7 cellular contexts compared by ENCODE assay signal in the genomic region with DNA sequence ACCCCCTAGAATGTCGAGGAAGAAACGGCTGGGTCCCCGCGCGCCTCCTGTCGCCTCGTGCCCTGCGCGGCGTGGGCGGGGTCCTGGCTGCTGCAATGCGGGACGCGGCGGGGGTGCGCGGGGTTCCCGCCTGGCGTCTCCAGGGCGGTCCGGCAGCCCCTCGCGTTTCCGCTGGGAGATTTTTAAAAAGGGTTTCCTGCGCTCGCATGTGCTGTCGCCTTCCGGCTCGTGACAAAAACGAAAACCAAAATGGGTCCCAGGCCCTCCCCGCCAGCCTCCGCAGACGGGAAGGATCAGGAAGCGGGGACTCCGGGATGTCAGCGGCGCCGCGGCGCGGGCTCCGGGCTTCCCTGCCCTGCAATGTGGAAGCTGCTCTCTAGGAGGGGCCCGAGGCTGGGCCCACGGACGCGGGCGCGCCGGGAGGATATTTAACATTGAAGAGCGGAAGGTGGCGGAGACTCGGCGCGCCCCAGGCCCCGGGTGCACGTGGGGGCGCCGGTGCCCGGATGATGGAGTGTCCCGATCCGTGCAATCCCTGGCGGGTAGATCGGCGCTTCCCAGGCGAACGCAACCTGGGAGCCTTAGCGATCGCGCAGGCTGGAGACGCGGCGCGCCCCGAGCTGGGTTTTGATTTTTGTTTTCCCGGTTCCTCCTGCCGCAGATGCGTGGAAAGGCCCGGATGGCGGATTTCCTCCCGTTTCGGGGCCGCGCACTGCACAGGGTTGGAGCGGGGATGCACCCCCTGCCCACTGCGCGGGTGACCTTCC. TPM values are rescaled to one million over a fixed set of nuclear protein-coding genes. Genes with fewer than 3 reads are reported as not detected.
DNase-seq lines count a peak whose midpoint lies in the region; ATAC-seq and FAIRE-seq lines count a peak whose summit lies in the region.

No MANE protein-coding gene starts in this region.

- peak; percentile 37 for ATAC-seq in HG02623 (IDR thresholded peaks at IDR 0.05; ENCODE audit: unreplicated experiment)
- peak; percentile 60 for ATAC-seq in activated CD8-positive, alpha-beta T cell treated with anti-CD3 and anti-CD28 coated beads, Interleukin-2, amount 10 ng/mL, durations not matched to agents 7 days and 5 days

- H3K9me3 Mint-ChIP-seq in activated CD8-positive, alpha-beta T cell treated with anti-CD3 and anti-CD28 coated beads, Interleukin-2, amount 10 ng/mL, durations not matched to agents 7 days and 5 days (ENCODE audit: insufficient read depth) = no peaks in the 10 kb centered on the region

- H3K27ac Mint-ChIP-seq in activated CD8-positive, alpha-beta T cell treated with anti-CD3 and anti-CD28 coated beads, Interleukin-2, amount 10 ng/mL, durations not matched to agents 7 days and 5 days = peak overlapping the region; percentile 90

- H3K36me3 ChIP-seq in mesodermal cell (ENCODE audit: control insufficient read depth, insufficient read depth, low read length) = peaks cover 48% of the 10 kb centered on the region

- no peaks in the 10 kb centered on the region for H3K9me3 ChIP-seq in mesodermal cell (ENCODE audit: control insufficient read depth, low read length)

- POLR2A ChIA-PET in activated CD8-positive, alpha-beta T cell treated with anti-CD3 and anti-CD28 coated beads, Interleukin-2, amount 10 ng/mL, durations not matched to agents 7 days and 5 days (lab: Charles Lee) = interaction anchor here (0.6 to 1.4 kb wide), 3 partner anchors 9 to 105 kb away, joined by 3 to 6 read pairs (median 3); partner anchors contain the start of gene PITRM1

- 0% methylated on average over 66 to 77 of the region's 86 CpGs for WGBS in mesodermal cell (ENCODE audit: insufficient coverage in 2 of 2), 2 experiments

- peaks cover 9% of the 10 kb centered on the region for H3K27me3 Mint-ChIP-seq in activated CD8-positive, alpha-beta T cell treated with anti-CD3 and anti-CD28 coated beads, Interleukin-2, amount 10 ng/mL, durations not matched to agents 7 days and 5 days (ENCODE audit: low read depth)

- CTCF ChIA-PET in activated CD8-positive, alpha-beta T cell treated with anti-CD3 and anti-CD28 coated beads, Interleukin-2, amount 10 ng/mL, durations not matched to agents 7 days and 5 days (lab: Charles Lee) = interaction anchor here (1.4 kb wide), 1 partner anchor 22 kb away, joined by 5 read pairs; no protein-coding TSS in a partner anchor

- peak; percentile 71 for FAIRE-seq in GM18507 (lab: Jason Lieb, UNC)

- peaks cover 42% of the 10 kb centered on the region for H3K4me1 Mint-ChIP-seq in activated CD8-positive, alpha-beta T cell treated with anti-CD3 and anti-CD28 coated beads, Interleukin-2, amount 10 ng/mL, durations not matched to agents 7 days and 5 days (ENCODE audit: low read depth)

- DNase-seq in GM18507 (ENCODE audit: extremely low spot score, insufficient read length, low read depth) = peak; percentile 38
- peak; percentile 15 for DNase-seq in NCI-H2029 treated with DMSO at 0.1 percent for 48 hours (lab: John Stamatoyannopoulos, UW)
- DNase-seq in activated CD8-positive, alpha-beta T cell treated with anti-CD3 and anti-CD28 coated beads, Interleukin-2, amount 10 ng/mL, durations not matched to agents 7 days and 5 days = peak; percentile 77
- DNase-seq in effector CD8-positive, alpha-beta T cell (lab: John Stamatoyannopoulos, UW) = peak; percentile 25
- peak; percentile 56 for DNase-seq in stimulated activated CD8-positive, alpha-beta memory T cell treated with anti-CD3 and anti-CD28 coated beads, Interleukin-15, amount 100 ng/mL, for 48 hours (ENCODE audit: low read depth in 2 of 2)

- H3K4me3 Mint-ChIP-seq in activated CD8-positive, alpha-beta T cell treated with anti-CD3 and anti-CD28 coated beads, Interleukin-2, amount 10 ng/mL, durations not matched to agents 7 days and 5 days = peak overlapping the region; percentile 91

- peaks cover 41% of the 10 kb centered on the region for H3K36me3 Mint-ChIP-seq in activated CD8-positive, alpha-beta T cell treated with anti-CD3 and anti-CD28 coated beads, Interleukin-2, amount 10 ng/mL, durations not matched to agents 7 days and 5 days (ENCODE audit: low read depth)

- peak overlapping the region; percentile 99 for H3K4me3 ChIP-seq in mesodermal cell (ENCODE audit: extremely low read depth, insufficient read depth, low read length, poor library complexity, severe bottlenecking)

- peak overlapping the region; percentile 16 for H3K27ac ChIP-seq in mesodermal cell (ENCODE audit: low read depth, low read length, severe bottlenecking)

- peaks cover 26% of the 10 kb centered on the region for H3K4me1 ChIP-seq in mesodermal cell (ENCODE audit: control insufficient read depth, insufficient read depth, low read length, poor library complexity, severe bottlenecking)

RNA-seq across cellular contexts. Expression of gene PFKP, which starts 1.0 kb away (rescaled TPM):
- 100 to 1,000 TPM; 220 to 233 TPM for total RNA-seq in activated CD8-positive, alpha-beta T cell treated with anti-CD3 and anti-CD28 coated beads, Interleukin-2, amount 10 ng/mL, durations not matched to agents 7 days and 5 days
- 338 TPM for polyA plus RNA-seq in mesodermal cell (2013, experiment 1 of 2)
- polyA plus RNA-seq in mesodermal cell (2013, experiment 2 of 2) = 311 TPM

Comparison
In these comparisons a context has a peak if more than half of its experiments do, and no peak if none do; other contexts are left out.
1. Peak in every context shown above with its lines: DNase-seq, ATAC-seq, H3K4me3 ChIP-seq and H3K27ac ChIP-seq.
2. DNase-seq: peak in every context shown above with its lines; median percentile 77 in activated CD8-positive, alpha-beta T cell treated with anti-CD3 and anti-CD28 coated beads, Interleukin-2, amount 10 ng/mL, durations not matched to agents 7 days and 5 days; 56 in stimulated activated CD8-positive, alpha-beta memory T cell treated with anti-CD3 and anti-CD28 coated beads, Interleukin-15, amount 100 ng/mL, for 48 hours; 38 in GM18507; 25 in effector CD8-positive, alpha-beta T cell; 15 in NCI-H2029 treated with DMSO at 0.1 percent for 48 hours.